In the genomic region with DNA sequence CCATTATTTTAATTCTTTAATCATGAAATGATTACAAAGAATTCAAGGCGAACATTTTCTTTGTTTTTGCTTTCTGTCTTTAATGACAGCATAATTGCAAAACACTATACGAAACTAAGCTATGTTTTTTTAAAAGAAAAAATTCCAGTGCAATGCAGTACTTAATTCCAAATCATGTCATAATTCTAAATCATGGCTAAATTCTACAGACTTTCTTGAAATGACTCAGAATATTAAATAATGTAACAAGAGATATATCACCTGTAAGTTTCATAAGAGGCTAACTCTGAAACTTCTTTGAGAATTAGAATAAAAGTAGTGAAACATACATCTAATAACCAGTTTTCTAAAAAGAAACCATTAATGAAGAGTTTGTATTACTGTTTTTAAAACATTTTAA, we compare ENCODE assay signal across 21 cellular contexts.
A peak's percentile ranks its signal among the peaks of the same experiment; 100 is the strongest.
DNase-seq lines count a peak whose midpoint lies in the region; ATAC-seq, FAIRE-seq and TF ChIP-seq lines count a peak whose summit lies in the region.
"Had no signal": no experiment of that assay in that cellular context is flagged by ENCODE, and none has a peak within 500 bp of the region (broad histone marks: within the 10 kb centered on the region; RNA-seq: fewer than 3 reads in every experiment).

No MANE protein-coding gene starts in this region.

- no peaks in the 10 kb centered on the region for H3K36me3 Mint-ChIP-seq in naive thymus-derived CD4-positive, alpha-beta T cell
- H3K36me3 Mint-ChIP-seq in GM23338 (ENCODE audit: low read depth) = no peaks in the 10 kb centered on the region
- H3K36me3 Mint-ChIP-seq: CD4-positive, CD25-positive, alpha-beta regulatory T cell; CD8-positive, alpha-beta T cell had no signal

- no peak overlapping the region for H3K9ac ChIP-seq in adipocyte (ENCODE audit: low read length)
- H3K9ac ChIP-seq: BLaER1, GM23248 had no signal

- H3K4me3 ChIP-seq in GM06990 (replicated peaks; ENCODE audit: low read depth, low read length) (no peak overlapping the region), adipocyte (ENCODE audit: low read length) (no peak overlapping the region), GM23338 (no peak overlapping the region)
- no peak overlapping the region for H3K4me3 ChIP-seq in naive thymus-derived CD4-positive, alpha-beta T cell (ENCODE audit: low read length)
- H3K4me3 ChIP-seq: BLaER1, GM23248 had no signal

- no peaks in the 10 kb centered on the region for H3K9me3 ChIP-seq in adipocyte (ENCODE audit: control insufficient read depth, low read length)
- no peaks in the 10 kb centered on the region for H3K9me3 ChIP-seq in naive thymus-derived CD4-positive, alpha-beta T cell (ENCODE audit: control insufficient read depth in 2 of 3, low read length in 3 of 3)
- H3K9me3 ChIP-seq: BLaER1 had no signal

- POLR2A ChIA-PET in naive thymus-derived CD4-positive, alpha-beta T cell (lab: Charles Lee) = no interaction called here

- peaks cover 0 to 12% (median 9%) of the 10 kb centered on the region in 5 donors for H3K27me3 Mint-ChIP-seq in naive thymus-derived CD4-positive, alpha-beta T cell
- H3K27me3 Mint-ChIP-seq in GM23338 (ENCODE audit: insufficient read depth, low read depth, poor library complexity) = peaks cover 2% of the 10 kb centered on the region
- H3K27me3 Mint-ChIP-seq: B cell; CD4-positive, CD25-positive, alpha-beta regulatory T cell had no signal

- no peak for ATAC-seq in naive thymus-derived CD4-positive, alpha-beta T cell
- no peak for ATAC-seq in GM23338
- ATAC-seq in stimulated activated naive CD8-positive, alpha-beta T cell treated with anti-CD3 and anti-CD28 coated beads, Interleukin-15, Interleukin-2, amounts not matched to agents 100 U/mL and 50 U/mL, for 24 hours = no peak
- ATAC-seq: CD8-positive, alpha-beta T cell; HCT116 had no signal

- H3K4me3 Mint-ChIP-seq in naive thymus-derived CD4-positive, alpha-beta T cell = no peak overlapping the region
- no peak overlapping the region for H3K4me3 Mint-ChIP-seq in GM23338
- H3K4me3 Mint-ChIP-seq: B cell; CD4-positive, CD25-positive, alpha-beta regulatory T cell; CD8-positive, alpha-beta T cell; H9 had no signal

- H3K4me1 ChIP-seq in adipocyte (ENCODE audit: control insufficient read depth, insufficient read depth, low read length) (peaks cover 8% of the 10 kb centered on the region), GM23338 (ENCODE audit: insufficient read depth) (no peaks in the 10 kb centered on the region)
- no peaks in the 10 kb centered on the region for H3K4me1 ChIP-seq in naive thymus-derived CD4-positive, alpha-beta T cell (ENCODE audit: control insufficient read depth in 2 of 2, insufficient read depth in 2 of 2, low read length in 2 of 2)
- H3K4me1 ChIP-seq: BLaER1 had no signal

- H3F3A ChIP-seq in GM23338 (replicated peaks; ENCODE audit: low read depth) = no peaks in the 10 kb centered on the region

- TF ChIP-seq CTCF in GM06990 (IDR thresholded peaks at IDR 0.05; ENCODE audit: insufficient read depth, low read length, poor library complexity, severe bottlenecking) (no peak), GM23338 (conservative IDR thresholded peaks at IDR 0.05; ENCODE audit: low read depth in 2 of 2) (no peak)

- no peaks in the 10 kb centered on the region for H3K27me3 ChIP-seq in GM06990 (replicated peaks; ENCODE audit: control insufficient read depth, insufficient read depth, low read length)
- H3K27me3 ChIP-seq in adipocyte (replicated peaks; ENCODE audit: control insufficient read depth, insufficient read depth, low read length) = no peaks in the 10 kb centered on the region
- H3K27me3 ChIP-seq in naive thymus-derived CD4-positive, alpha-beta T cell (ENCODE audit: control insufficient read depth in 2 of 2, insufficient read depth in 2 of 2, low read length in 2 of 2) = no peaks in the 10 kb centered on the region
- no peaks in the 10 kb centered on the region for H3K27me3 ChIP-seq in GM23338 (ENCODE audit: insufficient read depth)
- H3K27me3 ChIP-seq: BLaER1 had no signal

- CTCF ChIA-PET in naive thymus-derived CD4-positive, alpha-beta T cell (lab: Charles Lee) = no interaction called here

- no peak overlapping the region for H3K27ac Mint-ChIP-seq in naive thymus-derived CD4-positive, alpha-beta T cell
- no peak overlapping the region for H3K27ac Mint-ChIP-seq in GM23338
- H3K27ac Mint-ChIP-seq: B cell; CD4-positive, CD25-positive, alpha-beta regulatory T cell; CD8-positive, alpha-beta T cell; H9 had no signal

- intact Hi-C loops in naive thymus-derived CD4-positive, alpha-beta T cell (cut with micrococcal nuclease) = no loop called here

- peak; percentile 87 for FAIRE-seq in endometrium (lab: Jason Lieb, UNC)
- FAIRE-seq: D721Med, GM12892 had no signal

- H3K36me3 ChIP-seq in GM06990 (ENCODE audit: control insufficient read depth, insufficient read depth, low read length) (no peaks in the 10 kb centered on the region), adipocyte (ENCODE audit: control insufficient read depth, insufficient read depth, low read length, severe bottlenecking) (no peaks in the 10 kb centered on the region), GM23338 (ENCODE audit: insufficient read depth) (no peaks in the 10 kb centered on the region)
- H3K36me3 ChIP-seq in naive thymus-derived CD4-positive, alpha-beta T cell (ENCODE audit: control insufficient read depth in 2 of 3, insufficient read depth in 3 of 3, low read length in 3 of 3) = no peaks in the 10 kb centered on the region
- H3K36me3 ChIP-seq: BLaER1 had no signal

- H3K4me1 Mint-ChIP-seq in naive thymus-derived CD4-positive, alpha-beta T cell = no peaks in the 10 kb centered on the region
- peaks cover 12% of the 10 kb centered on the region for H3K4me1 Mint-ChIP-seq in GM23338
- H3K4me1 Mint-ChIP-seq: B cell; CD4-positive, CD25-positive, alpha-beta regulatory T cell had no signal

- DNase-seq in GM06990 (ENCODE audit: extremely low read depth, insufficient read length) = peak; percentile 52
- peak; percentile 34 for DNase-seq in adipocyte (ENCODE audit: low read depth)
- no peak for DNase-seq in naive thymus-derived CD4-positive, alpha-beta T cell
- no peak for DNase-seq in GM23338 (ENCODE audit: low spot score)
- DNase-seq in stimulated activated naive CD8-positive, alpha-beta T cell treated with anti-CD3 and anti-CD28 coated beads, Interleukin-15, Interleukin-2, amounts not matched to agents 100 U/mL and 50 U/mL, for 24 hours = no peak
- DNase-seq: CD4-positive, CD25-positive, alpha-beta regulatory T cell; CD8-positive, alpha-beta T cell; DMS 273 treated with DMSO at 0.1 percent for 48 hours; DMS79; EL; GDM1; GM23248; H9 had no signal

- no peaks in the 10 kb centered on the region for H4K20me1 ChIP-seq in GM23338 (replicated peaks; ENCODE audit: insufficient read depth)
- H4K20me1 ChIP-seq: BLaER1 had no signal

- H3K4me2 ChIP-seq in GM23338 = no peak overlapping the region
- H3K4me2 ChIP-seq: BLaER1 had no signal

- H3K79me2 ChIP-seq in GM23338 (replicated peaks; ENCODE audit: insufficient read depth) = no peaks in the 10 kb centered on the region

- H3K27ac ChIP-seq in naive thymus-derived CD4-positive, alpha-beta T cell (ENCODE audit: low read depth, low read length) = no peak overlapping the region
- no peak overlapping the region for H3K27ac ChIP-seq in GM23338 (ENCODE audit: low read depth)
- H3K27ac ChIP-seq: 22Rv1, BLaER1, C4-2B, GM23248 had no signal

- peaks cover 0 to 7% (median 0%) of the 10 kb centered on the region in 11 donors for H3K9me3 Mint-ChIP-seq in naive thymus-derived CD4-positive, alpha-beta T cell
- H3K9me3 Mint-ChIP-seq in GM23338 = no peaks in the 10 kb centered on the region
- H3K9me3 Mint-ChIP-seq: H9 had no signal

- H2AFZ ChIP-seq in GM23338 = no peak overlapping the region
- H2AFZ ChIP-seq: GM23248 had no signal

- no peaks in the 10 kb centered on the region for H3K9me2 ChIP-seq in GM23338 (ENCODE audit: insufficient read depth)

TF ChIP-seq in GM23338, 12 proteins besides CTCF, POLR2A, EP300 and RAD21 (continues in another document):
- TF ChIP-seq, protein P1, sequence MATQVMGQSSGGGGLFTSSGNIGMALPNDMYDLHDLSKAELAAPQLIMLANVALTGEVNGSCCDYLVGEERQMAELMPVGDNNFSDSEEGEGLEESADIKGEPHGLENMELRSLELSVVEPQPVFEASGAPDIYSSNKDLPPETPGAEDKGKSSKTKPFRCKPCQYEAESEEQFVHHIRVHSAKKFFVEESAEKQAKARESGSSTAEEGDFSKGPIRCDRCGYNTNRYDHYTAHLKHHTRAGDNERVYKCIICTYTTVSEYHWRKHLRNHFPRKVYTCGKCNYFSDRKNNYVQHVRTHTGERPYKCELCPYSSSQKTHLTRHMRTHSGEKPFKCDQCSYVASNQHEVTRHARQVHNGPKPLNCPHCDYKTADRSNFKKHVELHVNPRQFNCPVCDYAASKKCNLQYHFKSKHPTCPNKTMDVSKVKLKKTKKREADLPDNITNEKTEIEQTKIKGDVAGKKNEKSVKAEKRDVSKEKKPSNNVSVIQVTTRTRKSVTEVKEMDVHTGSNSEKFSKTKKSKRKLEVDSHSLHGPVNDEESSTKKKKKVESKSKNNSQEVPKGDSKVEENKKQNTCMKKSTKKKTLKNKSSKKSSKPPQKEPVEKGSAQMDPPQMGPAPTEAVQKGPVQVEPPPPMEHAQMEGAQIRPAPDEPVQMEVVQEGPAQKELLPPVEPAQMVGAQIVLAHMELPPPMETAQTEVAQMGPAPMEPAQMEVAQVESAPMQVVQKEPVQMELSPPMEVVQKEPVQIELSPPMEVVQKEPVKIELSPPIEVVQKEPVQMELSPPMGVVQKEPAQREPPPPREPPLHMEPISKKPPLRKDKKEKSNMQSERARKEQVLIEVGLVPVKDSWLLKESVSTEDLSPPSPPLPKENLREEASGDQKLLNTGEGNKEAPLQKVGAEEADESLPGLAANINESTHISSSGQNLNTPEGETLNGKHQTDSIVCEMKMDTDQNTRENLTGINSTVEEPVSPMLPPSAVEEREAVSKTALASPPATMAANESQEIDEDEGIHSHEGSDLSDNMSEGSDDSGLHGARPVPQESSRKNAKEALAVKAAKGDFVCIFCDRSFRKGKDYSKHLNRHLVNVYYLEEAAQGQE (IDR thresholded peaks at IDR 0.05; ENCODE audit: unreplicated experiment) = no peak
- TF ChIP-seq POLR2AphosphoS5 (IDR thresholded peaks at IDR 0.05; ENCODE audit: low read depth) (no peak), NANOG (IDR thresholded peaks at IDR 0.05; ENCODE audit: borderline replicate concordance) (no peak), CREB1 (CRISPR knock-in tag; IDR thresholded peaks at IDR 0.05; ENCODE audit: low read depth) (no peak)

Comparison
In these comparisons a context has a peak if more than half of its experiments do, and no peak if none do; other contexts are left out.
1. DNase-seq: peak in GM06990 (single experiment) and adipocyte (single experiment); none in naive thymus-derived CD4-positive, alpha-beta T cell (0 of 9), GM23338 (single experiment) and stimulated activated naive CD8-positive, alpha-beta T cell treated with anti-CD3 and anti-CD28 coated beads, Interleukin-15, Interleukin-2, amounts not matched to agents 100 U/mL and 50 U/mL, for 24 hours (single experiment).